In genomic region chr2:58878778-58879177, GRCh38 we compare ENCODE assay signal across 11 cellular contexts.
"Had no signal": no experiment of that assay in that cellular context is flagged by ENCODE, and none has a peak within 500 bp of the region (broad histone marks: within the 10 kb centered on the region; RNA-seq: fewer than 3 reads in every experiment).

No MANE protein-coding gene starts in this region.

- ATAC-seq: GM23338, HCT116 had no signal

- H3K36me3 ChIP-seq: HAP-1 had no signal

- H3K9me3 ChIP-seq: HAP-1 had no signal

- H3K27ac ChIP-seq: GM23248 had no signal

- H3K4me1 ChIP-seq: HAP-1 had no signal

- H3K4me3 ChIP-seq: GM23248, GM23338, HAP-1 had no signal

- DNase-seq: GM23248, GOT3, H7, H9, HCEC 1CT, HFFc6 had no signal

- FAIRE-seq: H1, H54 had no signal

- H3K9ac ChIP-seq: GM23248 had no signal

- H3K4me2 ChIP-seq: GM23338 had no signal

- H2AFZ ChIP-seq: GM23248, GM23338 had no signal
